Comparison of ENCODE assay signal across 24 cellular contexts in genomic region chr18:76404345-76404831, GRCh38.
DNase-seq lines count a peak whose midpoint lies in the region; FAIRE-seq and TF ChIP-seq lines count a peak whose summit lies in the region.
"Had no signal": no experiment of that assay in that cellular context is flagged by ENCODE, and none has a peak within 500 bp of the region (broad histone marks: within the 10 kb centered on the region; RNA-seq: fewer than 3 reads in every experiment).

No MANE protein-coding gene starts in this region.

- H3K4me1 ChIP-seq in H1 (replicated peaks in 1 of 4; ENCODE audit: control insufficient read depth in 3 of 4, insufficient read depth in 4 of 4, low read length in 3 of 4) (no peaks in the 10 kb centered on the region), trophoblast cell (ENCODE audit: control insufficient read depth in 1 of 2, insufficient read depth in 2 of 2, low read length in 2 of 2) (no peaks in the 10 kb centered on the region)
- H3K4me1 ChIP-seq: A549, SJSA1 had no signal

- no peak overlapping the region for H2BK5ac ChIP-seq in H1 (ENCODE audit: low read depth, low read length)
- H2BK5ac ChIP-seq in trophoblast cell (ENCODE audit: low read depth, low read length, poor library complexity): no peak overlapping the region

- H3K23me2 ChIP-seq in H1 (ENCODE audit: low read depth, low read length): no peaks in the 10 kb centered on the region; the same call in 1 of the 2 replicates

- POLR2A ChIA-PET in H1 (lab: Charles Lee; ENCODE audit: partially characterized antibody): no interaction called here

- no peak overlapping the region for H4K12ac ChIP-seq in trophoblast cell (ENCODE audit: low read depth, low read length)

- peak overlapping the region; percentile 35 for H4K91ac ChIP-seq in H1 (replicated peaks; ENCODE audit: insufficient read length, low read length)
- no peak overlapping the region for H4K91ac ChIP-seq in trophoblast cell (ENCODE audit: low read depth, low read length)

- no peak overlapping the region for H2AK5ac ChIP-seq in H1 (ENCODE audit: low read depth, low read length)
- no peak overlapping the region for H2AK5ac ChIP-seq in trophoblast cell (ENCODE audit: low read length)

- H4K20me1 ChIP-seq in H1 (replicated peaks in 1 of 2; ENCODE audit: control insufficient read depth in 1 of 2, insufficient read depth in 2 of 2, low read length in 2 of 2): peaks cover 2 to 13% of the 10 kb centered on the region in 2 experiments

- WGBS in H1 (ENCODE audit: extremely low coverage in 1 of 2, insufficient coverage in 1 of 2, insufficient read length in 1 of 2, insufficient replicate concordance in 2 of 2, low coverage in 1 of 2, low lambda C conversion rate in 2 of 2, missing lambda C conversion rate in 1 of 2), 2 experiments: 81% methylated on average over 8 of the region's 8 CpGs; no CpG with 5 or more reads in 1 of the 2 experiments
- WGBS in trophoblast cell (ENCODE audit: extremely low coverage, insufficient coverage, insufficient read length): no CpG with 5 or more reads among the region's 8 CpGs

- H3K18ac ChIP-seq in H1 (ENCODE audit: extremely low read depth, low read length): no peak overlapping the region
- H3K18ac ChIP-seq in trophoblast cell (ENCODE audit: low read length): no peak overlapping the region

- H3K14ac ChIP-seq in H1 (ENCODE audit: insufficient read length): no peak overlapping the region
- no peak overlapping the region for H3K14ac ChIP-seq in trophoblast cell (ENCODE audit: low read length)

- H3K36me3 ChIP-seq in H1 (ENCODE audit: control insufficient read depth in 2 of 4, insufficient read depth in 4 of 4, low read length in 3 of 4): no peaks in the 10 kb centered on the region
- H3K36me3 ChIP-seq in trophoblast cell (ENCODE audit: control insufficient read depth in 1 of 2, insufficient read depth in 2 of 2, low read length in 2 of 2): peaks cover 0 to 6% of the 10 kb centered on the region in 2 experiments

- H3K4me2 ChIP-seq in H1 (ENCODE audit: insufficient read depth in 1 of 2, low read depth in 2 of 2, low read length in 2 of 2) (no peak overlapping the region), trophoblast cell (ENCODE audit: low read length) (no peak overlapping the region)
- H3K4me2 ChIP-seq: A549, GM23338 had no signal

- no peak overlapping the region for H3K23ac ChIP-seq in H1 (ENCODE audit: insufficient read length)
- no peak overlapping the region for H3K23ac ChIP-seq in trophoblast cell (ENCODE audit: low read length)

- FAIRE-seq in GM12891 (lab: Jason Lieb, UNC) (peak; percentile 81), HTR-8/SVneo (lab: Jason Lieb, UNC) (peak; percentile 67), H1 (lab: Jason Lieb, UNC) (no peak)
- FAIRE-seq: A549, G401.6, K562 had no signal

- CTCF ChIA-PET in H1 (lab: Charles Lee; ENCODE audit: partially characterized antibody): interaction anchor here (0.7 to 2.0 kb wide), 4 partner anchors 10 to 305 kb away, joined by 3 to 14 read pairs (median 3); no protein-coding TSS in a partner anchor

- no peak for DNase-seq in GM12891 (ENCODE audit: insufficient read length, low spot score)
- no peak for DNase-seq in HTR-8/SVneo (ENCODE audit: insufficient read length, low spot score)
- no peak for DNase-seq in H1 (ENCODE audit: low read depth in 1 of 2, low spot score in 2 of 2)
- DNase-seq in trophoblast cell: no peak
- DNase-seq in NCI-H2227 treated with DMSO at 0.1 percent for 48 hours (lab: John Stamatoyannopoulos, UW): no peak
- DNase-seq in NCI-H2107 treated with DMSO at 0.1 percent for 48 hours (lab: John Stamatoyannopoulos, UW; ENCODE audit: unreplicated experiment): no peak
- DNase-seq in NCI-H187 (lab: John Stamatoyannopoulos, UW): no peak
- DNase-seq: C1 segment of cervical spinal cord; CD4-positive, alpha-beta memory T cell; COR-L47; Kasumi-1; NCI-H1092 treated with DMSO at 0.1 percent for 48 hours; NCI-H1436; NCI-H187 treated with DMSO at 0.1 percent for 48 hours; NCI-H446; NCI-H524 treated with DMSO at 0.1 percent for 48 hours; Right ventricle myocardium superior; RPMI8226 had no signal

- no peak overlapping the region for H4K5ac ChIP-seq in H1 (ENCODE audit: insufficient read length, low read depth, low read length)

- no peak for TF ChIP-seq POLR2A in GM12891 (IDR thresholded peaks at IDR 0.05; ENCODE audit: low read depth, low read length)
- no peak for TF ChIP-seq POLR2A in H1 (IDR thresholded peaks at IDR 0.05; ENCODE audit: control extremely low read depth in 1 of 2, low read depth in 2 of 2, low read length in 2 of 2)

- no peaks in the 10 kb centered on the region for H3K9me3 ChIP-seq in H1 (ENCODE audit: insufficient read depth in 2 of 2, low read depth in 1 of 2, low read length in 1 of 2)
- peaks cover 5% of the 10 kb centered on the region for H3K9me3 ChIP-seq in trophoblast cell (ENCODE audit: insufficient read depth, low read depth, low read length)
- H3K9me3 ChIP-seq: A549, SJSA1 had no signal

- no peak overlapping the region for H2BK20ac ChIP-seq in H1 (ENCODE audit: low read length)

- H2AFZ ChIP-seq in H1 (ENCODE audit: low read length) (no peak overlapping the region), trophoblast cell (ENCODE audit: insufficient read depth, low read length, poor library complexity) (no peak overlapping the region)
- H2AFZ ChIP-seq: GM23338 had no signal

- TF ChIP-seq RAD21 in H1 (IDR thresholded peaks at IDR 0.05 in 1 of 2, conservative IDR thresholded peaks at IDR 0.05 in 1 of 2; ENCODE audit: low read depth in 2 of 2, low read length in 2 of 2): no peak

- H3K4me3 ChIP-seq in H1 (ENCODE audit: extremely low read depth in 1 of 4, insufficient read depth in 2 of 4, low read depth in 3 of 4, low read length in 4 of 4) (no peak overlapping the region), trophoblast cell (ENCODE audit: low read depth, low read length) (no peak overlapping the region)
- H3K4me3 ChIP-seq: A549, GM23338, K562, SJSA1 had no signal

- H3K4ac ChIP-seq in H1 (replicated peaks; ENCODE audit: insufficient read length, low read depth, low read length) (peak overlapping the region; percentile 79), trophoblast cell (ENCODE audit: low read depth, low read length) (no peak overlapping the region)

- H3K9ac ChIP-seq in H1 (replicated peaks in 1 of 4; ENCODE audit: extremely low read depth in 1 of 4, low read depth in 3 of 4, low read length in 3 of 4) (peak overlapping the region in 1 of 4 experiments; percentile 22; a peak in 1 of 7 replicates), trophoblast cell (ENCODE audit: low read length) (peak overlapping the region; percentile 34)

- no peak for TF ChIP-seq CTCF in H1 (IDR thresholded peaks at IDR 0.05; ENCODE audit: control extremely low read depth in 1 of 3, insufficient read depth in 1 of 3, low read depth in 1 of 3, low read length in 3 of 3)

- no peaks in the 10 kb centered on the region; a peak in 1 of 4 replicates for H3K79me2 ChIP-seq in H1 (ENCODE audit: control insufficient read depth in 1 of 2, insufficient read depth in 2 of 2, low read length in 2 of 2)
- H3K79me2 ChIP-seq in trophoblast cell (ENCODE audit: control insufficient read depth, insufficient read depth, low read length, poor library complexity): no peaks in the 10 kb centered on the region

- no peaks in the 10 kb centered on the region for H3K27me3 ChIP-seq in H1 (replicated peaks in 1 of 4; ENCODE audit: control insufficient read depth in 3 of 4, extremely low read depth in 1 of 4, insufficient read depth in 3 of 4, low read length in 3 of 4)
- H3K27me3 ChIP-seq in trophoblast cell (ENCODE audit: insufficient read depth, low read length): no peaks in the 10 kb centered on the region
- H3K27me3 ChIP-seq: SJSA1 had no signal

- H3K56ac ChIP-seq in H1 (replicated peaks; ENCODE audit: insufficient read length, low read depth, low read length): no peak overlapping the region

- no peak overlapping the region for H2BK15ac ChIP-seq in H1 (ENCODE audit: low read length)

- H4K8ac ChIP-seq in H1 (ENCODE audit: extremely low read depth, insufficient read depth, low read length) (no peak overlapping the region), trophoblast cell (ENCODE audit: low read depth, low read length) (no peak overlapping the region)

- H3K27ac ChIP-seq in H1 (ENCODE audit: low read depth, low read length) (no peak overlapping the region), trophoblast cell (ENCODE audit: low read depth, low read length) (no peak overlapping the region)
- H3K27ac ChIP-seq: A549, HL-60, SJSA1 had no signal

- no peak for TF ChIP-seq EP300 in H1 (IDR thresholded peaks at IDR 0.05; ENCODE audit: borderline replicate concordance in 1 of 2, low read depth in 2 of 2, low read length in 2 of 2)

- H3K79me1 ChIP-seq in H1 (ENCODE audit: low read depth, low read length) (peaks cover 12% of the 10 kb centered on the region), trophoblast cell (ENCODE audit: low read length) (no peaks in the 10 kb centered on the region)

- no peak overlapping the region for H2BK12ac ChIP-seq in H1 (ENCODE audit: low read depth, low read length)
- no peak overlapping the region for H2BK12ac ChIP-seq in trophoblast cell (ENCODE audit: low read length)

- H2BK120ac ChIP-seq in H1 (replicated peaks; ENCODE audit: low read depth, low read length) (no peak overlapping the region), trophoblast cell (ENCODE audit: insufficient read depth, low read length, poor library complexity) (no peak overlapping the region)

TF ChIP-seq in GM12891, 5 proteins besides CTCF, POLR2A, EP300 and RAD21:
- no peak for TF ChIP-seq POU2F2 (IDR thresholded peaks at IDR 0.05; ENCODE audit: low read depth, low read length)
- TF ChIP-seq PAX5 (IDR thresholded peaks at IDR 0.05; ENCODE audit: insufficient read depth, low read length, severe bottlenecking): no peak
- no peak for TF ChIP-seq SPI1 (IDR thresholded peaks at IDR 0.05; ENCODE audit: low read depth, low read length)
- no peak for TF ChIP-seq TAF1 (IDR thresholded peaks at IDR 0.05; ENCODE audit: low read depth, low read length)
- no peak for TF ChIP-seq POLR2AphosphoS5 (IDR thresholded peaks at IDR 0.05; ENCODE audit: low read depth, low read length)

TF ChIP-seq in H1, 55 proteins besides CTCF, POLR2A, EP300 and RAD21 (continues in another document):
- TF ChIP-seq SAP30 (IDR thresholded peaks at IDR 0.05; ENCODE audit: insufficient read depth, insufficient replicate concordance, low read length) (no peak), HDAC2 (IDR thresholded peaks at IDR 0.05; ENCODE audit: borderline replicate concordance in 1 of 2, low read depth in 2 of 2, low read length in 2 of 2) (no peak), ATF3 (IDR thresholded peaks at IDR 0.05; ENCODE audit: insufficient read depth, low read depth, low read length) (no peak), RNF2 (IDR thresholded peaks at IDR 0.05; ENCODE audit: borderline replicate concordance, low read depth, low read length, missing control alignments, poor library complexity, severe bottlenecking) (no peak), TBP (IDR thresholded peaks at IDR 0.05; ENCODE audit: low read depth, low read length) (no peak), RXRA (IDR thresholded peaks at IDR 0.05; ENCODE audit: insufficient read depth, low read depth, low read length) (no peak)
